Comparison of ENCODE assay signal across 16 cellular contexts in the genomic region with DNA sequence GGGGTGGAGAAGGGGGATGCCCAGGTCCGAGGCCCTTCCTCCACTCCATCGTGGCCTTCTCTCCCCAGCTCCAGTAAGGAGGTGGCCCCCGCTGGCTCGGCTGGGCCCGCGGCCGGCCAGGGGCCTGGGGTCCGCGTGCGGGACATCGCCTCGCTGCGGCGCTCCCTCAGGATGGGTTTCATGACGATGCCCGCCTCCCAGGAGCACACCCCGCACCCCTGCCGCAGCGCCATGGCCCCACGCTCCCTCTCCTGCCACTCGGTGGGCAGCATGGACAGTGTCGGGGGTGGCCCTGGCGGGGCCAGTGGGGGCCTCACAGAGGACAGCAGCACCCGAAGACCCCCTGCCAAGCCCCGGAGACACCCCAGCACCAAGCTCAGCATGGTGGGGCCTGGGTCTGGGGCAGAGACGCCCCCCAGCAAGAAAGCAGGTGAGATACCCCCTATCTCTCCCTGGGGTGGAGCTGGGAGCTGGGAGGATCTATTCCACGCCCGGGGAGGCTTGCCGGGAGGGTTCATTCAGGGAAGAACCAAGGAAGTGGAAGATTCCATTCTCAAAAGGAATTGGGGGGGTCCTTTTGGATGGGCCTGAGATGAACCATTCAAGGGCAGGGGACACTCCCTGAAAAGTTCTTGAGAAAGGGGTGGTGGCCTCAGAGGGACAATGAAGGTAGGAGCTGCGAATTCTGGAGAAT. TPM values are rescaled to one million over a fixed set of nuclear protein-coding genes. Genes with fewer than 3 reads are reported as not detected.
A peak's percentile ranks its signal among the peaks of the same experiment; 100 is the strongest.
DNase-seq lines count a peak whose midpoint lies in the region; ATAC-seq, FAIRE-seq and TF ChIP-seq lines count a peak whose summit lies in the region.
"Had no signal": no experiment of that assay in that cellular context is flagged by ENCODE, and none has a peak within 500 bp of the region (broad histone marks: within the 10 kb centered on the region; RNA-seq: fewer than 3 reads in every experiment).

No MANE protein-coding gene starts in this region.

- no peaks in the 10 kb centered on the region for H3K9me1 ChIP-seq in K562 (ENCODE audit: control insufficient read depth, insufficient read depth, low read length)

- H3K36me3 ChIP-seq in HEK293 (ENCODE audit: control insufficient read depth in 2 of 2, insufficient read depth in 1 of 2, low read length in 2 of 2): no peaks in the 10 kb centered on the region
- no peaks in the 10 kb centered on the region for H3K36me3 ChIP-seq in K562 (ENCODE audit: control insufficient read depth, insufficient read depth, low read length)
- H3K36me3 ChIP-seq in naive thymus-derived CD4-positive, alpha-beta T cell (ENCODE audit: control insufficient read depth in 2 of 3, insufficient read depth in 3 of 3, low read length in 3 of 3): no peaks in the 10 kb centered on the region

- no TSS peak for BruUV-seq in K562 (replicated peaks; lab: Mats Ljungman, UMichigan)

- no peak for TF ChIP-seq POLR2A in K562 (conservative IDR thresholded peaks at IDR 0.05)

- WGBS in K562 (ENCODE audit: insufficient coverage, low coverage, missing lambda C conversion rate): 78% methylated on average over 25 of the region's 30 CpGs

- FAIRE-seq in K562 (lab: Jason Lieb, UNC): peak; percentile 83
- FAIRE-seq: A204.1, RCC 7860, TTC549 had no signal

- H3K27ac Mint-ChIP-seq in nephron progenitor cell: no peak overlapping the region
- H3K27ac Mint-ChIP-seq in naive thymus-derived CD4-positive, alpha-beta T cell: no peak overlapping the region
- H3K27ac Mint-ChIP-seq: natural killer cell treated with Interleukin-12 subunit alpha and Interleukin-12 subunit beta and Interleukin-15 and Interleukin-18, amount 100 ng/mL, for 72 hours had no signal

- DNase-seq in DMS53 (lab: John Stamatoyannopoulos, UW) (peak; percentile 73), DMS53 treated with DMSO at 0.1 percent for 48 hours (lab: John Stamatoyannopoulos, UW; ENCODE audit: unreplicated experiment) (no peak), K562 (ENCODE audit: extremely low read depth in 1 of 4, low spot score in 3 of 4) (peak; percentile 31 to 75 (median 54)), nephron progenitor cell (no peak), HUDEP-2 (lab: John Stamatoyannopoulos, UW; ENCODE audit: unreplicated experiment in 76 of 76) (no peak)
- no peak for DNase-seq in stimulated activated CD4-positive, alpha-beta T cell treated with anti-CD3 and anti-CD28 coated beads, Interleukin-2, amount 100 ng/mL, for 24 hours
- DNase-seq in naive thymus-derived CD4-positive, alpha-beta T cell: no peak
- DNase-seq: NCI-H2107 had no signal

- CTCF ChIA-PET in HEK293 (lab: Yijun Ruan, JAX): interaction anchor here (0.6 to 1.2 kb wide), 4 partner anchors 18 to 222 kb away, joined by 3 to 5 read pairs (median 4); no protein-coding TSS in a partner anchor
- CTCF ChIA-PET in K562 (lab: Yijun Ruan, JAX; ENCODE audit: low intra/inter-chr PET ratio): interaction anchor here (0.6 kb wide), 1 partner anchor 10 kb away, joined by 3 read pairs; no protein-coding TSS in a partner anchor
- CTCF ChIA-PET in naive thymus-derived CD4-positive, alpha-beta T cell (lab: Charles Lee): interaction anchor here (0.6 to 1.0 kb wide), 4 partner anchors 19 to 385 kb away, joined by 3 to 8 read pairs (median 4); no protein-coding TSS in a partner anchor

- H3K27ac ChIP-seq in HEK293 (ENCODE audit: extremely low read depth, low read depth, low read length) (no peak overlapping the region), K562 (ENCODE audit: extremely low read depth, low read depth, low read length) (no peak overlapping the region)
- no peak overlapping the region for H3K27ac ChIP-seq in naive thymus-derived CD4-positive, alpha-beta T cell (ENCODE audit: low read depth, low read length)
- H3K27ac ChIP-seq: gastroesophageal sphincter had no signal

- H3K27me3 ChIP-seq in K562 (ENCODE audit: control insufficient read depth in 2 of 2, insufficient read depth in 2 of 2, low read length in 2 of 2): no peaks in the 10 kb centered on the region
- no peaks in the 10 kb centered on the region for H3K27me3 ChIP-seq in naive thymus-derived CD4-positive, alpha-beta T cell (ENCODE audit: control insufficient read depth in 2 of 2, insufficient read depth in 2 of 2, low read length in 2 of 2)

- no peaks in the 10 kb centered on the region for H3K79me2 ChIP-seq in K562 (ENCODE audit: control insufficient read depth, insufficient read depth, low read length)

- no peaks in the 10 kb centered on the region for H4K20me1 ChIP-seq in K562 (replicated peaks; ENCODE audit: control insufficient read depth, insufficient read depth, low read length)

- H3K4me3 Mint-ChIP-seq in nephron progenitor cell: peak overlapping the region; percentile 23
- no peak overlapping the region for H3K4me3 Mint-ChIP-seq in naive thymus-derived CD4-positive, alpha-beta T cell
- H3K4me3 Mint-ChIP-seq: natural killer cell treated with Interleukin-12 subunit alpha and Interleukin-12 subunit beta and Interleukin-15 and Interleukin-18, amount 100 ng/mL, for 72 hours; type B pancreatic cell had no signal

- peaks cover 73% of the 10 kb centered on the region for H3K4me1 Mint-ChIP-seq in nephron progenitor cell
- peaks cover 7 to 19% (median 13%) of the 10 kb centered on the region in 7 donors for H3K4me1 Mint-ChIP-seq in naive thymus-derived CD4-positive, alpha-beta T cell

- POLR2A ChIA-PET in HEK293 (lab: Yijun Ruan, JAX): interaction anchor here (1.9 kb wide), 1 partner anchor 52 kb away, joined by 5 read pairs; the partner anchor contains the start of gene AGFG2
- POLR2A ChIA-PET in K562 (lab: Yijun Ruan, JAX): interaction anchor here (0.6 to 0.7 kb wide), 4 partner anchors 56 to 144 kb away, joined by 3 read pairs; no protein-coding TSS in a partner anchor
- POLR2A ChIA-PET in naive thymus-derived CD4-positive, alpha-beta T cell (lab: Charles Lee): interaction anchor here (0.5 to 0.7 kb wide), 4 partner anchors 33 to 74 kb away, joined by 3 to 4 read pairs (median 3); partner anchors contain the start of gene PPP1R35

- peaks cover 10% of the 10 kb centered on the region for H3K27me3 Mint-ChIP-seq in nephron progenitor cell (ENCODE audit: low read depth, poor library complexity)
- peaks cover 0 to 2% (median 0%) of the 10 kb centered on the region in 5 donors for H3K27me3 Mint-ChIP-seq in naive thymus-derived CD4-positive, alpha-beta T cell
- H3K27me3 Mint-ChIP-seq: type B pancreatic cell had no signal

- intact Hi-C loops in K562 (cut with micrococcal nuclease): no loop called here
- intact Hi-C loops in naive thymus-derived CD4-positive, alpha-beta T cell (cut with micrococcal nuclease): no loop called here

- H3K4me3 ChIP-seq in HEK293 (ENCODE audit: low read depth, low read length) (no peak overlapping the region), K562 (no peak overlapping the region)
- no peak overlapping the region for H3K4me3 ChIP-seq in naive thymus-derived CD4-positive, alpha-beta T cell (ENCODE audit: low read length)
- H3K4me3 ChIP-seq: gastroesophageal sphincter had no signal

- in situ Hi-C loops in K562 (cut with MboI): no loop called here

- no peaks in the 10 kb centered on the region for H3K4me1 ChIP-seq in HEK293 (ENCODE audit: control insufficient read depth, insufficient read depth, low read length)
- peaks cover 4 to 75% of the 10 kb centered on the region in 2 experiments; a peak in 4 of 5 replicates for H3K4me1 ChIP-seq in K562 (replicated peaks in 1 of 2; ENCODE audit: control insufficient read depth in 2 of 2, insufficient read depth in 2 of 2, low read length in 2 of 2)
- peaks cover 6 to 11% of the 10 kb centered on the region in 2 donors for H3K4me1 ChIP-seq in naive thymus-derived CD4-positive, alpha-beta T cell (ENCODE audit: control insufficient read depth in 2 of 2, insufficient read depth in 2 of 2, low read length in 2 of 2)

- TF ChIP-seq CTCF in HEK293 (tag by site-specific recombination; IDR thresholded peaks at IDR 0.05) (no peak), K562 (IDR thresholded peaks at IDR 0.05 in 2 of 3, conservative IDR thresholded peaks at IDR 0.05 in 1 of 3; ENCODE audit: insufficient read depth in 2 of 3, low read depth in 1 of 3, low read length in 3 of 3) (no peak), nephron progenitor cell (IDR thresholded peaks at IDR 0.05) (no peak)

- no peak for TF ChIP-seq EP300 in K562 (IDR thresholded peaks at IDR 0.05; ENCODE audit: low read length)

- no peaks in the 10 kb centered on the region for H3K9me3 ChIP-seq in HEK293 (ENCODE audit: control insufficient read depth, insufficient read depth, low read depth, low read length)
- no peaks in the 10 kb centered on the region for H3K9me3 ChIP-seq in K562 (replicated peaks; ENCODE audit: control insufficient read depth, insufficient read depth, low read depth, low read length)
- no peaks in the 10 kb centered on the region for H3K9me3 ChIP-seq in naive thymus-derived CD4-positive, alpha-beta T cell (ENCODE audit: control insufficient read depth in 2 of 3, low read length in 3 of 3)
- H3K9me3 ChIP-seq: gastroesophageal sphincter had no signal

- ATAC-seq in K562: peak; percentile 25
- ATAC-seq in naive thymus-derived CD4-positive, alpha-beta T cell: no peak
- ATAC-seq: gastroesophageal sphincter; left lobe of liver; natural killer cell treated with Interleukin-12 subunit alpha and Interleukin-12 subunit beta and Interleukin-15 and Interleukin-18, amount 100 ng/mL, for 72 hours had no signal

- peaks cover 5% of the 10 kb centered on the region for H3K36me3 Mint-ChIP-seq in nephron progenitor cell (ENCODE audit: low read depth)
- H3K36me3 Mint-ChIP-seq in naive thymus-derived CD4-positive, alpha-beta T cell: no peaks in the 10 kb centered on the region
- H3K36me3 Mint-ChIP-seq: natural killer cell treated with Interleukin-12 subunit alpha and Interleukin-12 subunit beta and Interleukin-15 and Interleukin-18, amount 100 ng/mL, for 72 hours; type B pancreatic cell had no signal

- H3K4me2 ChIP-seq in K562 (ENCODE audit: insufficient read depth, low read length): no peak overlapping the region

- no peaks in the 10 kb centered on the region for H3K9me3 Mint-ChIP-seq in nephron progenitor cell
- peaks cover 0 to 1% (median 0%) of the 10 kb centered on the region in 11 donors for H3K9me3 Mint-ChIP-seq in naive thymus-derived CD4-positive, alpha-beta T cell
- H3K9me3 Mint-ChIP-seq: natural killer cell treated with Interleukin-12 subunit alpha and Interleukin-12 subunit beta and Interleukin-15 and Interleukin-18, amount 100 ng/mL, for 72 hours; type B pancreatic cell had no signal

- H3K9ac ChIP-seq in K562 (ENCODE audit: insufficient read depth in 1 of 2, low read depth in 2 of 2, low read length in 2 of 2): peak overlapping the region in 1 of 2 experiments; percentile 50; a peak in 2 of 4 replicates

- peak overlapping the region; percentile 52 for H2AFZ ChIP-seq in K562 (ENCODE audit: low read depth, low read length)

- no peak for TF ChIP-seq RAD21 in K562 (CRISPR knock-in tag; conservative IDR thresholded peaks at IDR 0.05 in 1 of 2, IDR thresholded peaks at IDR 0.05 in 1 of 2)

RNA-seq across cellular contexts. Expression of gene NYAP1, which starts 3.2 kb away (rescaled TPM):
- total RNA-seq in K562 (2011; cell fraction: chromatin; rRNA removed; ENCODE audit: low replicate concordance): 0.53 and 1.0 TPM in 2 replicates
- 0.67 and 0.79 TPM in 2 replicates for total RNA-seq in K562 (2011; cell fraction: nucleolus; rRNA removed)
- total RNA-seq in K562 (2011; cell fraction: nucleoplasm; rRNA removed): 0.23 and 0.59 TPM in 2 replicates
- total RNA-seq in K562 (2014; rRNA removed) (0.32 and 0.98 TPM in 2 replicates), K562 (2014; rRNA removed; fragmentation: Illumina TruSeq; extraction: Trizol) (0.11 and 0.13 TPM in 2 replicates), K562 (2015; rRNA removed; fragmentation: Illumina TruSeq; extraction: Trizol) (0.15 and 0.22 TPM in 2 replicates), K562 (2021) (0.82 and 0.87 TPM in 2 replicates)
- polyA plus RNA-seq in K562 (2011; rRNA removed) (0.09 and 0.13 TPM in 2 replicates), K562 (2014; fragmentation: Illumina TruSeq; extraction: Trizol) (0.13 and 0.17 TPM in 2 replicates), K562 (2014; fragmentation: Nextera tagmentation; extraction: Ambion mirVana) (not detected), K562 (2014; rRNA removed) (0.88 and 1.0 TPM in 2 replicates)
- polyA plus RNA-seq in K562 (2011; cell fraction: cytosol; rRNA removed): 0.15 and 1.4 TPM in 2 replicates
- 0.34 and 1.7 TPM in 2 replicates for polyA plus RNA-seq in K562 (2011; cell fraction: nucleus; rRNA removed)
- polyA plus RNA-seq in K562 (2012): 0.35 and 0.65 TPM in 2 replicates
- polyA minus RNA-seq in K562 (2011; rRNA and poly(A)+ RNA removed): 0.11 TPM in 1 of 2 replicates, not detected in the other
- polyA minus RNA-seq in K562 (2011; cell fraction: cytosol; rRNA and poly(A)+ RNA removed): not detected in 2 replicates
- polyA minus RNA-seq in K562 (2011; cell fraction: nucleus; rRNA and poly(A)+ RNA removed): 0.22 and 0.40 TPM in 2 replicates
- under 1 TPM; 0.11 to 0.64 (median 0.44) TPM for total RNA-seq in naive thymus-derived CD4-positive, alpha-beta T cell
- not detected for polyA plus RNA-seq in naive thymus-derived CD4-positive, alpha-beta T cell
- total RNA-seq: natural killer cell treated with Interleukin-12 subunit alpha and Interleukin-12 subunit beta and Interleukin-15 and Interleukin-18, amount 100 ng/mL, for 72 hours had no signal

RNA-seq across cellular contexts. Expression of gene TSC22D4, which starts 7.9 kb away (rescaled TPM):
- 30.5 and 88.7 TPM in 2 replicates for total RNA-seq in K562 (2011; cell fraction: chromatin; rRNA removed; ENCODE audit: low replicate concordance)
- total RNA-seq in K562 (2011; cell fraction: nucleolus; rRNA removed): 56.8 and 60.5 TPM in 2 replicates
- total RNA-seq in K562 (2011; cell fraction: nucleoplasm; rRNA removed): 38.6 and 57.1 TPM in 2 replicates
- total RNA-seq in K562 (2014; rRNA removed) (77.6 and 102 TPM in 2 replicates), K562 (2014; rRNA removed; fragmentation: Illumina TruSeq; extraction: Trizol) (10.1 and 13.1 TPM in 2 replicates), K562 (2015; rRNA removed; fragmentation: Illumina TruSeq; extraction: Trizol) (31.3 and 33.9 TPM in 2 replicates), K562 (2021) (102 and 107 TPM in 2 replicates)
- polyA plus RNA-seq in K562 (2011; rRNA removed) (14.2 and 18.8 TPM in 2 replicates), K562 (2014; fragmentation: Illumina TruSeq; extraction: Trizol) (28.7 and 51.7 TPM in 2 replicates), K562 (2014; fragmentation: Nextera tagmentation; extraction: Ambion mirVana) (under 1 TPM; 0.37 to 0.92 TPM), K562 (2014; rRNA removed) (57.9 and 61.0 TPM in 2 replicates)
- polyA plus RNA-seq in K562 (2011; cell fraction: cytosol; rRNA removed): 13.0 and 47.0 TPM in 2 replicates
- polyA plus RNA-seq in K562 (2011; cell fraction: nucleus; rRNA removed): 22.1 and 53.6 TPM in 2 replicates
- polyA plus RNA-seq in K562 (2012): 64.9 and 107 TPM in 2 replicates
- 5.5 and 9.6 TPM in 2 replicates for polyA minus RNA-seq in K562 (2011; rRNA and poly(A)+ RNA removed)
- polyA minus RNA-seq in K562 (2011; cell fraction: cytosol; rRNA and poly(A)+ RNA removed): 24.5 and 26.5 TPM in 2 replicates
- polyA minus RNA-seq in K562 (2011; cell fraction: nucleus; rRNA and poly(A)+ RNA removed): 10.0 and 13.5 TPM in 2 replicates
- total RNA-seq in naive thymus-derived CD4-positive, alpha-beta T cell: 100 to 1,000 TPM in 4 of 5 experiments, 10 to 100 TPM in 1; 75.6 to 124 (median 115) TPM
- polyA plus RNA-seq in naive thymus-derived CD4-positive, alpha-beta T cell: 10 to 100 TPM; 23.7 to 30.1 TPM

RNA-seq across cellular contexts. Expression of gene SPACDR, which starts 22.8 kb away (rescaled TPM):
- 3.4 and 9.9 TPM in 2 replicates for total RNA-seq in K562 (2011; cell fraction: chromatin; rRNA removed; ENCODE audit: low replicate concordance)
- 1.8 and 4.7 TPM in 2 replicates for total RNA-seq in K562 (2011; cell fraction: nucleolus; rRNA removed)
- total RNA-seq in K562 (2011; cell fraction: nucleoplasm; rRNA removed): 2.4 and 3.8 TPM in 2 replicates
- total RNA-seq in K562 (2014; rRNA removed) (0.14 and 0.29 TPM in 2 replicates), K562 (2014; rRNA removed; fragmentation: Illumina TruSeq; extraction: Trizol) (not detected in 2 replicates), K562 (2015; rRNA removed; fragmentation: Illumina TruSeq; extraction: Trizol) (0.29 and 0.41 TPM in 2 replicates), K562 (2021) (0.55 and 1.2 TPM in 2 replicates)
- polyA plus RNA-seq in K562 (2011; rRNA removed) (0.18 and 0.20 TPM in 2 replicates), K562 (2014; fragmentation: Illumina TruSeq; extraction: Trizol) (0.13 and 0.24 TPM in 2 replicates), K562 (2014; fragmentation: Nextera tagmentation; extraction: Ambion mirVana) (under 1 TPM; 0.07 to 0.11 TPM), K562 (2014; rRNA removed) (0.12 and 0.15 TPM in 2 replicates)
- polyA plus RNA-seq in K562 (2011; cell fraction: cytosol; rRNA removed): 0.40 and 0.56 TPM in 2 replicates
- 1.0 and 2.9 TPM in 2 replicates for polyA plus RNA-seq in K562 (2011; cell fraction: nucleus; rRNA removed)
- 0.47 and 2.1 TPM in 2 replicates for polyA plus RNA-seq in K562 (2012)
- not detected in 2 replicates for polyA minus RNA-seq in K562 (2011; rRNA and poly(A)+ RNA removed)
- not detected in 2 replicates for polyA minus RNA-seq in K562 (2011; cell fraction: cytosol; rRNA and poly(A)+ RNA removed)
- not detected in 2 replicates for polyA minus RNA-seq in K562 (2011; cell fraction: nucleus; rRNA and poly(A)+ RNA removed)
- total RNA-seq in naive thymus-derived CD4-positive, alpha-beta T cell: 1 to 10 TPM; 1.6 to 7.8 (median 2.2) TPM
- under 1 TPM in 1 of 2 donors, not detected in 1; 0.85 TPM for polyA plus RNA-seq in naive thymus-derived CD4-positive, alpha-beta T cell
- total RNA-seq: left lobe of liver had no signal

RNA-seq across cellular contexts. Expression of gene PPP1R35, which starts 50.6 kb away (rescaled TPM):
- 18.9 and 64.5 TPM in 2 replicates for total RNA-seq in K562 (2011; cell fraction: chromatin; rRNA removed; ENCODE audit: low replicate concordance)
- 109 and 128 TPM in 2 replicates for total RNA-seq in K562 (2011; cell fraction: nucleolus; rRNA removed)
- total RNA-seq in K562 (2011; cell fraction: nucleoplasm; rRNA removed): 45.6 and 53.0 TPM in 2 replicates
- 127 and 152 TPM in 2 replicates for total RNA-seq in K562 (2014; rRNA removed)
- 18.9 and 25.9 TPM in 2 replicates for total RNA-seq in K562 (2014; rRNA removed; fragmentation: Illumina TruSeq; extraction: Trizol)
- total RNA-seq in K562 (2015; rRNA removed; fragmentation: Illumina TruSeq; extraction: Trizol): 44.9 and 47.9 TPM in 2 replicates
- 124 and 135 TPM in 2 replicates for total RNA-seq in K562 (2021)
- polyA plus RNA-seq in K562 (2011; rRNA removed): 28.2 and 31.7 TPM in 2 replicates
- polyA plus RNA-seq in K562 (2011; cell fraction: cytosol; rRNA removed): 38.6 and 141 TPM in 2 replicates
- 136 and 297 TPM in 2 replicates for polyA plus RNA-seq in K562 (2011; cell fraction: nucleus; rRNA removed)
- polyA plus RNA-seq in K562 (2012): 70.7 and 78.6 TPM in 2 replicates
- polyA plus RNA-seq in K562 (2014; fragmentation: Illumina TruSeq; extraction: Trizol): 19.4 and 33.7 TPM in 2 replicates
- polyA plus RNA-seq in K562 (2014; fragmentation: Nextera tagmentation; extraction: Ambion mirVana): 1 to 10 TPM; 2.9 to 5.9 TPM
- polyA plus RNA-seq in K562 (2014; rRNA removed): 153 and 185 TPM in 2 replicates
- polyA minus RNA-seq in K562 (2011; rRNA and poly(A)+ RNA removed): 2.2 and 5.8 TPM in 2 replicates
- 13.8 and 18.6 TPM in 2 replicates for polyA minus RNA-seq in K562 (2011; cell fraction: cytosol; rRNA and poly(A)+ RNA removed)
- 16.7 and 26.0 TPM in 2 replicates for polyA minus RNA-seq in K562 (2011; cell fraction: nucleus; rRNA and poly(A)+ RNA removed)
- 10 to 100 TPM; 33.5 to 80.0 (median 65.7) TPM for total RNA-seq in naive thymus-derived CD4-positive, alpha-beta T cell
- polyA plus RNA-seq in naive thymus-derived CD4-positive, alpha-beta T cell: 10 to 100 TPM; 25.1 to 52.7 TPM

RNA-seq across cellular contexts. Expression of gene AGFG2, which starts 52.1 kb away (rescaled TPM):
- total RNA-seq in K562 (2011; cell fraction: chromatin; rRNA removed; ENCODE audit: low replicate concordance): 25.6 and 42.2 TPM in 2 replicates
- total RNA-seq in K562 (2011; cell fraction: nucleolus; rRNA removed): 22.7 and 25.7 TPM in 2 replicates
- total RNA-seq in K562 (2011; cell fraction: nucleoplasm; rRNA removed): 28.4 and 39.7 TPM in 2 replicates
- total RNA-seq in K562 (2014; rRNA removed) (11.7 and 20.2 TPM in 2 replicates), K562 (2014; rRNA removed; fragmentation: Illumina TruSeq; extraction: Trizol) (3.6 and 4.3 TPM in 2 replicates), K562 (2015; rRNA removed; fragmentation: Illumina TruSeq; extraction: Trizol) (7.8 and 9.3 TPM in 2 replicates), K562 (2021) (23.1 and 23.4 TPM in 2 replicates)
- polyA plus RNA-seq in K562 (2011; rRNA removed) (4.6 and 5.2 TPM in 2 replicates), K562 (2014; fragmentation: Illumina TruSeq; extraction: Trizol) (6.5 and 9.6 TPM in 2 replicates), K562 (2014; fragmentation: Nextera tagmentation; extraction: Ambion mirVana) (under 1 TPM; 0.31 to 0.32 TPM), K562 (2014; rRNA removed) (10.0 and 16.8 TPM in 2 replicates)
- 3.8 and 25.5 TPM in 2 replicates for polyA plus RNA-seq in K562 (2011; cell fraction: cytosol; rRNA removed)
- polyA plus RNA-seq in K562 (2011; cell fraction: nucleus; rRNA removed): 12.0 and 33.1 TPM in 2 replicates
- 9.7 and 18.9 TPM in 2 replicates for polyA plus RNA-seq in K562 (2012)
- 3.7 and 4.3 TPM in 2 replicates for polyA minus RNA-seq in K562 (2011; rRNA and poly(A)+ RNA removed)
- polyA minus RNA-seq in K562 (2011; cell fraction: cytosol; rRNA and poly(A)+ RNA removed): 3.9 and 8.0 TPM in 2 replicates
- polyA minus RNA-seq in K562 (2011; cell fraction: nucleus; rRNA and poly(A)+ RNA removed): 10.2 and 12.1 TPM in 2 replicates
- total RNA-seq in naive thymus-derived CD4-positive, alpha-beta T cell: 10 to 100 TPM; 15.8 to 42.4 (median 23.3) TPM
- 1 to 10 TPM; 5.7 to 9.8 TPM for polyA plus RNA-seq in naive thymus-derived CD4-positive, alpha-beta T cell

Comparison
In these comparisons a context has a peak if more than half of its experiments do, and no peak if none do; other contexts are left out.
1. DNase-seq: peak in DMS53 (single experiment) and K562 (4 of 4); none in DMS53 treated with DMSO at 0.1 percent for 48 hours (single experiment), nephron progenitor cell (single experiment), stimulated activated CD4-positive, alpha-beta T cell treated with anti-CD3 and anti-CD28 coated beads, Interleukin-2, amount 100 ng/mL, for 24 hours (0 of 2), HUDEP-2 (0 of 76) and naive thymus-derived CD4-positive, alpha-beta T cell (0 of 9).